Comparison of ENCODE assay signal across 9 cellular contexts in the genomic region with DNA sequence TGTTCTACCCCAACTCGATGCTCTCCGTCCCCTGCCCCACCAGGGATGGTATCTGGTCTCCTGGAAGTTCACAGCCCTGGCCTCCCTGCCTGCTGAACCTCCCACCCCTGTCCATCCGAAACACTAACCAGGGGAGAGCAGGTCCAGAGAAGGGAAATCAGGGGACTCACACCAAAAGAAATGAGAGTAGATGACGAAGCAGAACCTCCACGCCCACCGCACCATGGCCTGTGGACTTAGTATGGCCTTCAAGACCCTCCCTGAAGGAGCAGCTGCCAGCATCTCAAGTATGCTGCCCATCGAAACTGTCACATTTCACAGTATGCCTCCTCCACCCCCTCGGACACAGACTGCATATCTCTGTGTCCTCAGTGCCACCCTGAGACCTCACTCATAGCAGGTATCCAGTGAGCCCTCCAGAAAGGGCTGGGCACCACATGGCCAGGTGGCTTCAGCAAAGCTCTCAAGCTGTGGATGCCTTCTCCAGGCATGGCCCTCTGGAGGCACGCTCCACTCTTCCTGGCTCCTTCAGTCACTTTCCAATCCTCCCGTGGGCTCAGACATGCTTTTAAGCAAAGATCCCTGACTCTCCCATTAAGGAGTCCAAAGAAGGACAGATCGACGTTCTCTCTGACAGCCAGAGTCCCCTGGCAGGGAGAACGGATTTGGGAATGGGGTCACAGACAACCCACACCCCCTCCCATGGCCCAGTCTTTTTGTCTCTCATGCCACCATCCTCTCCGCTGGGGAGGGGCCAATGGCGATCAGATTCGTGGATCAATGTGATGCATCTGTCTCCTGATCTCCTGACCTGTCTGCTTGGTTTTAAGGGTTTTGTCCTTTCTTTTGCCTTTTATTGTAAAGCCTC.
"Had no signal": no experiment of that assay in that cellular context is flagged by ENCODE, and none has a peak within 500 bp of the region (broad histone marks: within the 10 kb centered on the region; RNA-seq: fewer than 3 reads in every experiment).

No MANE protein-coding gene starts in this region.

- H3K4me3 ChIP-seq: dorsolateral prefrontal cortex had no signal

- DNase-seq: activated CD4-positive, alpha-beta T cell treated with anti-CD3 and anti-CD28 coated beads, Interleukin-2, amount 10 ng/mL, durations not matched to agents 24 days and 14 days; activated naive CD4-positive, alpha-beta T cell; activated naive CD8-positive, alpha-beta T cell treated with anti-CD3 and anti-CD28 coated beads for 36 hours; activated T-cell treated with anti-CD3 and anti-CD28 coated beads for 4 hours; amniotic stem cell; dorsolateral prefrontal cortex; natural killer cell; stimulated activated naive CD4-positive, alpha-beta T cell had no signal

- H3K27me3 Mint-ChIP-seq: activated CD4-positive, alpha-beta T cell treated with anti-CD3 and anti-CD28 coated beads, Interleukin-2, amount 10 ng/mL, durations not matched to agents 24 days and 14 days had no signal

- ATAC-seq: natural killer cell had no signal

- H3K9me3 Mint-ChIP-seq: activated CD4-positive, alpha-beta T cell treated with anti-CD3 and anti-CD28 coated beads, Interleukin-2, amount 10 ng/mL, durations not matched to agents 24 days and 14 days; activated naive CD8-positive, alpha-beta T cell treated with anti-CD3 and anti-CD28 coated beads for 36 hours; activated T-helper 1 cell treated with anti-CD3 and anti-CD28 coated beads, Interleukin-12 subunit alpha, Interleukin-12 subunit beta, Interleukin-2, Interleukin-4 antibody, amounts not matched to agents 30 ng/mL and 10 ng/mL and 1 ng/mL, durations not matched to agents 14 hours and 24 hours and 36 hours; natural killer cell had no signal

- H3K4me3 Mint-ChIP-seq: activated CD4-positive, alpha-beta T cell treated with anti-CD3 and anti-CD28 coated beads, Interleukin-2, amount 10 ng/mL, durations not matched to agents 24 days and 14 days; activated naive CD8-positive, alpha-beta T cell treated with anti-CD3 and anti-CD28 coated beads for 36 hours; activated T-helper 1 cell treated with anti-CD3 and anti-CD28 coated beads, Interleukin-12 subunit alpha, Interleukin-12 subunit beta, Interleukin-2, Interleukin-4 antibody, amounts not matched to agents 30 ng/mL and 10 ng/mL and 1 ng/mL, durations not matched to agents 14 hours and 24 hours and 36 hours; natural killer cell had no signal

- H3K27ac ChIP-seq: dorsolateral prefrontal cortex had no signal

- H3K36me3 Mint-ChIP-seq: activated naive CD8-positive, alpha-beta T cell treated with anti-CD3 and anti-CD28 coated beads for 36 hours; natural killer cell had no signal

- H3K27ac Mint-ChIP-seq: activated CD4-positive, alpha-beta T cell treated with anti-CD3 and anti-CD28 coated beads, Interleukin-2, amount 10 ng/mL, durations not matched to agents 24 days and 14 days; activated naive CD8-positive, alpha-beta T cell treated with anti-CD3 and anti-CD28 coated beads for 36 hours; activated T-helper 1 cell treated with anti-CD3 and anti-CD28 coated beads, Interleukin-12 subunit alpha, Interleukin-12 subunit beta, Interleukin-2, Interleukin-4 antibody, amounts not matched to agents 30 ng/mL and 10 ng/mL and 1 ng/mL, durations not matched to agents 14 hours and 24 hours and 36 hours; natural killer cell had no signal
